ENCODE assay signal across 1 cellular context in the genomic region with DNA sequence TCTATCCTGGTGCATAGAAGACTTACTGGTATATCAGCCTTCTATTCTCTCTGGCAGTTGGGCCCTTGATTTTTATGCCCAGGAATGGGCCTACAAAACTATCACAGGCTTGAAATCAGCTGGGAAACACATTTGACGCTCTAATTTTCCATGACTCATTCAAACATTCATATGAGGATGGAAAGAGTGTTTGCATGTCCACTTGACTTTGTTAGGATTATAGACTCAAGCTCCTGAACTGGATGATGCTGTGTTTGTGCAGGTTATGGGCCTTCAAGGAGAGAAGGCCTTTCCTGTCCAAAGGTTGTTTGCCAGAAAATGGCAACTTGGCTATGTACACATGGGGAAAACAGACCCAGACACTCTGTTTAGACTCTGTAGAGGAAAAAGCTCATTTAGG.
A peak's percentile ranks its signal among the peaks of the same experiment; 100 is the strongest.
TF ChIP-seq lines count a peak whose summit lies in the region.

No MANE protein-coding gene starts in this region.

TF ChIP-seq in HepG2, 621 proteins besides CTCF, POLR2A, EP300 and RAD21 (continued from another document and continues in another):
- TF ChIP-seq, protein P1, sequence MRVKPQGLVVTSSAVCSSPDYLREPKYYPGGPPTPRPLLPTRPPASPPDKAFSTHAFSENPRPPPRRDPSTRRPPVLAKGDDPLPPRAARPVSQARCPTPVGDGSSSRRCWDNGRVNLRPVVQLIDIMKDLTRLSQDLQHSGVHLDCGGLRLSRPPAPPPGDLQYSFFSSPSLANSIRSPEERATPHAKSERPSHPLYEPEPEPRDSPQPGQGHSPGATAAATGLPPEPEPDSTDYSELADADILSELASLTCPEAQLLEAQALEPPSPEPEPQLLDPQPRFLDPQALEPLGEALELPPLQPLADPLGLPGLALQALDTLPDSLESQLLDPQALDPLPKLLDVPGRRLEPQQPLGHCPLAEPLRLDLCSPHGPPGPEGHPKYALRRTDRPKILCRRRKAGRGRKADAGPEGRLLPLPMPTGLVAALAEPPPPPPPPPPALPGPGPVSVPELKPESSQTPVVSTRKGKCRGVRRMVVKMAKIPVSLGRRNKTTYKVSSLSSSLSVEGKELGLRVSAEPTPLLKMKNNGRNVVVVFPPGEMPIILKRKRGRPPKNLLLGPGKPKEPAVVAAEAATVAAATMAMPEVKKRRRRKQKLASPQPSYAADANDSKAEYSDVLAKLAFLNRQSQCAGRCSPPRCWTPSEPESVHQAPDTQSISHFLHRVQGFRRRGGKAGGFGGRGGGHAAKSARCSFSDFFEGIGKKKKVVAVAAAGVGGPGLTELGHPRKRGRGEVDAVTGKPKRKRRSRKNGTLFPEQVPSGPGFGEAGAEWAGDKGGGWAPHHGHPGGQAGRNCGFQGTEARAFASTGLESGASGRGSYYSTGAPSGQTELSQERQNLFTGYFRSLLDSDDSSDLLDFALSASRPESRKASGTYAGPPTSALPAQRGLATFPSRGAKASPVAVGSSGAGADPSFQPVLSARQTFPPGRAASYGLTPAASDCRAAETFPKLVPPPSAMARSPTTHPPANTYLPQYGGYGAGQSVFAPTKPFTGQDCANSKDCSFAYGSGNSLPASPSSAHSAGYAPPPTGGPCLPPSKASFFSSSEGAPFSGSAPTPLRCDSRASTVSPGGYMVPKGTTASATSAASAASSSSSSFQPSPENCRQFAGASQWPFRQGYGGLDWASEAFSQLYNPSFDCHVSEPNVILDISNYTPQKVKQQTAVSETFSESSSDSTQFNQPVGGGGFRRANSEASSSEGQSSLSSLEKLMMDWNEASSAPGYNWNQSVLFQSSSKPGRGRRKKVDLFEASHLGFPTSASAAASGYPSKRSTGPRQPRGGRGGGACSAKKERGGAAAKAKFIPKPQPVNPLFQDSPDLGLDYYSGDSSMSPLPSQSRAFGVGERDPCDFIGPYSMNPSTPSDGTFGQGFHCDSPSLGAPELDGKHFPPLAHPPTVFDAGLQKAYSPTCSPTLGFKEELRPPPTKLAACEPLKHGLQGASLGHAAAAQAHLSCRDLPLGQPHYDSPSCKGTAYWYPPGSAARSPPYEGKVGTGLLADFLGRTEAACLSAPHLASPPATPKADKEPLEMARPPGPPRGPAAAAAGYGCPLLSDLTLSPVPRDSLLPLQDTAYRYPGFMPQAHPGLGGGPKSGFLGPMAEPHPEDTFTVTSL (CRISPR knock-in tag; IDR thresholded peaks at IDR 0.05; ENCODE audit: borderline replicate concordance) = peak; percentile 93; the same call in 1 of the 2 replicates
- no peak for TF ChIP-seq ZFP41 (CRISPR knock-in tag; IDR thresholded peaks at IDR 0.05; ENCODE audit: borderline replicate concordance)
- TF ChIP-seq HNF4G (IDR thresholded peaks at IDR 0.05; ENCODE audit: borderline replicate concordance, low read depth, low read length) = peak; percentile 86
- peak; percentile 58; the same call in 1 of the 2 replicates for TF ChIP-seq HNF4G (CRISPR knock-in tag; IDR thresholded peaks at IDR 0.05; ENCODE audit: borderline replicate concordance, low read depth)
- no peak for TF ChIP-seq ZNF746 (CRISPR knock-in tag; IDR thresholded peaks at IDR 0.05)
- TF ChIP-seq, protein P2, sequence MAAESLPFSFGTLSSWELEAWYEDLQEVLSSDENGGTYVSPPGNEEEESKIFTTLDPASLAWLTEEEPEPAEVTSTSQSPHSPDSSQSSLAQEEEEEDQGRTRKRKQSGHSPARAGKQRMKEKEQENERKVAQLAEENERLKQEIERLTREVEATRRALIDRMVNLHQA (CRISPR knock-in tag; IDR thresholded peaks at IDR 0.05) = no peak
- TF ChIP-seq, protein P3, sequence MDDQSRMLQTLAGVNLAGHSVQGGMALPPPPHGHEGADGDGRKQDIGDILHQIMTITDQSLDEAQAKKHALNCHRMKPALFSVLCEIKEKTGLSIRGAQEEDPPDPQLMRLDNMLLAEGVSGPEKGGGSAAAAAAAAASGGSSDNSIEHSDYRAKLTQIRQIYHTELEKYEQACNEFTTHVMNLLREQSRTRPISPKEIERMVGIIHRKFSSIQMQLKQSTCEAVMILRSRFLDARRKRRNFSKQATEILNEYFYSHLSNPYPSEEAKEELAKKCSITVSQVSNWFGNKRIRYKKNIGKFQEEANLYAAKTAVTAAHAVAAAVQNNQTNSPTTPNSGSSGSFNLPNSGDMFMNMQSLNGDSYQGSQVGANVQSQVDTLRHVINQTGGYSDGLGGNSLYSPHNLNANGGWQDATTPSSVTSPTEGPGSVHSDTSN (CRISPR knock-in tag; IDR thresholded peaks at IDR 0.05; ENCODE audit: borderline replicate concordance) = no peak
- TF ChIP-seq MEF2D (CRISPR knock-in tag; IDR thresholded peaks at IDR 0.05) = no peak
- TF ChIP-seq SIN3B (IDR thresholded peaks at IDR 0.05; ENCODE audit: low read length) = no peak
- no peak for TF ChIP-seq ZNF850 (CRISPR knock-in tag; conservative IDR thresholded peaks at IDR 0.05)
- TF ChIP-seq PHF21A (CRISPR knock-in tag; IDR thresholded peaks at IDR 0.05) = peak; percentile 47; the same call in 1 of the 2 replicates
- no peak for TF ChIP-seq NFKBIZ (CRISPR knock-in tag; IDR thresholded peaks at IDR 0.05)
- no peak for TF ChIP-seq ZEB1 (IDR thresholded peaks at IDR 0.05; ENCODE audit: insufficient replicate concordance, low read depth)
- TF ChIP-seq RFXAP (CRISPR knock-in tag; IDR thresholded peaks at IDR 0.05; ENCODE audit: borderline replicate concordance) = no peak
- TF ChIP-seq KLF12 (CRISPR knock-in tag; IDR thresholded peaks at IDR 0.05; ENCODE audit: borderline replicate concordance) = no peak
- peak; percentile 30; the same call in 1 of the 2 replicates for TF ChIP-seq YEATS2 (CRISPR knock-in tag; IDR thresholded peaks at IDR 0.05; ENCODE audit: borderline replicate concordance)
- TF ChIP-seq ZNF747 (CRISPR knock-in tag; IDR thresholded peaks at IDR 0.05; ENCODE audit: borderline replicate concordance) = no peak
- TF ChIP-seq, protein P4, sequence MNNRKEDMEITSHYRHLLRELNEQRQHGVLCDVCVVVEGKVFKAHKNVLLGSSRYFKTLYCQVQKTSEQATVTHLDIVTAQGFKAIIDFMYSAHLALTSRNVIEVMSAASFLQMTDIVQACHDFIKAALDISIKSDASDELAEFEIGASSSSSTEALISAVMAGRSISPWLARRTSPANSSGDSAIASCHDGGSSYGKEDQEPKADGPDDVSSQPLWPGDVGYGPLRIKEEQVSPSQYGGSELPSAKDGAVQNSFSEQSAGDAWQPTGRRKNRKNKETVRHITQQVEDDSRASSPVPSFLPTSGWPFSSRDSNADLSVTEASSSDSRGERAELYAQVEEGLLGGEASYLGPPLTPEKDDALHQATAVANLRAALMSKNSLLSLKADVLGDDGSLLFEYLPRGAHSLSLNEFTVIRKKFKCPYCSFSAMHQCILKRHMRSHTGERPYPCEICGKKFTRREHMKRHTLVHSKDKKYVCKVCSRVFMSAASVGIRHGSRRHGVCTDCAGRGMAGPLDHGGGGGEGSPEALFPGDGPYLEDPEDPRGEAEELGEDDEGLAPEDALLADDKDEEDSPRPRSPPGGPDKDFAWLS (CRISPR knock-in tag; IDR thresholded peaks at IDR 0.05; ENCODE audit: borderline replicate concordance) = no peak
- TF ChIP-seq, protein P5, sequence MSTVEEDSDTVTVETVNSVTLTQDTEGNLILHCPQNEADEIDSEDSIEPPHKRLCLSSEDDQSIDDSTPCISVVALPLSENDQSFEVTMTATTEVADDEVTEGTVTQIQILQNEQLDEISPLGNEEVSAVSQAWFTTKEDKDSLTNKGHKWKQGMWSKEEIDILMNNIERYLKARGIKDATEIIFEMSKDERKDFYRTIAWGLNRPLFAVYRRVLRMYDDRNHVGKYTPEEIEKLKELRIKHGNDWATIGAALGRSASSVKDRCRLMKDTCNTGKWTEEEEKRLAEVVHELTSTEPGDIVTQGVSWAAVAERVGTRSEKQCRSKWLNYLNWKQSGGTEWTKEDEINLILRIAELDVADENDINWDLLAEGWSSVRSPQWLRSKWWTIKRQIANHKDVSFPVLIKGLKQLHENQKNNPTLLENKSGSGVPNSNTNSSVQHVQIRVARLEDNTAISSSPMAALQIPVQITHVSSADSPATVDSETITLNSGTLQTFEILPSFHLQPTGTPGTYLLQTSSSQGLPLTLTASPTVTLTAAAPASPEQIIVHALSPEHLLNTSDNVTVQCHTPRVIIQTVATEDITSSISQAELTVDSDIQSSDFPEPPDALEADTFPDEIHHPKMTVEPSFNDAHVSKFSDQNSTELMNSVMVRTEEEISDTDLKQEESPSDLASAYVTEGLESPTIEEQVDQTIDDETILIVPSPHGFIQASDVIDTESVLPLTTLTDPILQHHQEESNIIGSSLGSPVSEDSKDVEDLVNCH (CRISPR knock-in tag; IDR thresholded peaks at IDR 0.05) = no peak
- TF ChIP-seq SRF (IDR thresholded peaks at IDR 0.05; ENCODE audit: low read depth, low read length) = no peak
- no peak for TF ChIP-seq ZNF446 (CRISPR knock-in tag; IDR thresholded peaks at IDR 0.05)
- TF ChIP-seq, protein P6, sequence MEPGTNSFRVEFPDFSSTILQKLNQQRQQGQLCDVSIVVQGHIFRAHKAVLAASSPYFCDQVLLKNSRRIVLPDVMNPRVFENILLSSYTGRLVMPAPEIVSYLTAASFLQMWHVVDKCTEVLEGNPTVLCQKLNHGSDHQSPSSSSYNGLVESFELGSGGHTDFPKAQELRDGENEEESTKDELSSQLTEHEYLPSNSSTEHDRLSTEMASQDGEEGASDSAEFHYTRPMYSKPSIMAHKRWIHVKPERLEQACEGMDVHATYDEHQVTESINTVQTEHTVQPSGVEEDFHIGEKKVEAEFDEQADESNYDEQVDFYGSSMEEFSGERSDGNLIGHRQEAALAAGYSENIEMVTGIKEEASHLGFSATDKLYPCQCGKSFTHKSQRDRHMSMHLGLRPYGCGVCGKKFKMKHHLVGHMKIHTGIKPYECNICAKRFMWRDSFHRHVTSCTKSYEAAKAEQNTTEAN (CRISPR knock-in tag; conservative IDR thresholded peaks at IDR 0.05) = no peak
- TF ChIP-seq ZNF616 (CRISPR knock-in tag; IDR thresholded peaks at IDR 0.05; ENCODE audit: low read depth) = no peak
- no peak for TF ChIP-seq ZNF326 (CRISPR knock-in tag; IDR thresholded peaks at IDR 0.05; ENCODE audit: borderline replicate concordance)
- TF ChIP-seq ZNF562 (CRISPR knock-in tag; IDR thresholded peaks at IDR 0.05; ENCODE audit: borderline replicate concordance) = no peak
- 0 out of 2 replicates have a peak, but pooled peaks have one; percentile 31 for TF ChIP-seq KDM3A (CRISPR knock-in tag; IDR thresholded peaks at IDR 0.05; ENCODE audit: low read depth)
- TF ChIP-seq ZNF709 (CRISPR knock-in tag; IDR thresholded peaks at IDR 0.05) = no peak
- TF ChIP-seq, protein P7, sequence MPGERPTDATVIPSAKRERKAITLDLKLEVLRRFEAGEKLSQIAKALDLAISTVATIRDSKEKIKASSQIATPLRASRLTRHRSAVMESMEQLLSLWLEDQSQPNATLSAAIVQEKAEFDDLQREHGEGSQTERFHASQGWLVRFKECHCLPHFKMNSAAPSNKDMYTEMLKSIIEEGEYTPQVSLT (CRISPR knock-in tag; IDR thresholded peaks at IDR 0.05; ENCODE audit: borderline replicate concordance, low read depth) = no peak
- peak; percentile 45 for TF ChIP-seq MAFF (IDR thresholded peaks at IDR 0.05; ENCODE audit: low read depth, low read length)
- TF ChIP-seq TBL1XR1 (IDR thresholded peaks at IDR 0.05; ENCODE audit: borderline replicate concordance, low read length, partially characterized antibody) = no peak
- TF ChIP-seq, protein P8, sequence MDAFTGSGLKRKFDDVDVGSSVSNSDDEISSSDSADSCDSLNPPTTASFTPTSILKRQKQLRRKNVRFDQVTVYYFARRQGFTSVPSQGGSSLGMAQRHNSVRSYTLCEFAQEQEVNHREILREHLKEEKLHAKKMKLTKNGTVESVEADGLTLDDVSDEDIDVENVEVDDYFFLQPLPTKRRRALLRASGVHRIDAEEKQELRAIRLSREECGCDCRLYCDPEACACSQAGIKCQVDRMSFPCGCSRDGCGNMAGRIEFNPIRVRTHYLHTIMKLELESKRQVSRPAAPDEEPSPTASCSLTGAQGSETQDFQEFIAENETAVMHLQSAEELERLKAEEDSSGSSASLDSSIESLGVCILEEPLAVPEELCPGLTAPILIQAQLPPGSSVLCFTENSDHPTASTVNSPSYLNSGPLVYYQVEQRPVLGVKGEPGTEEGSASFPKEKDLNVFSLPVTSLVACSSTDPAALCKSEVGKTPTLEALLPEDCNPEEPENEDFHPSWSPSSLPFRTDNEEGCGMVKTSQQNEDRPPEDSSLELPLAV (CRISPR knock-in tag; conservative IDR thresholded peaks at IDR 0.05; ENCODE audit: low read depth) = no peak
- no peak for TF ChIP-seq ZFYVE20 (CRISPR knock-in tag; IDR thresholded peaks at IDR 0.05; ENCODE audit: borderline replicate concordance, low read depth)
- no peak for TF ChIP-seq EEA1 (CRISPR knock-in tag; IDR thresholded peaks at IDR 0.05; ENCODE audit: borderline replicate concordance)
- TF ChIP-seq ZNF431 (CRISPR knock-in tag; IDR thresholded peaks at IDR 0.05; ENCODE audit: borderline replicate concordance, low read depth) = no peak
- TF ChIP-seq ZNF674 (CRISPR knock-in tag; IDR thresholded peaks at IDR 0.05; ENCODE audit: low read depth) = no peak
- TF ChIP-seq ZNF782 (CRISPR knock-in tag; IDR thresholded peaks at IDR 0.05; ENCODE audit: borderline replicate concordance) = no peak
- TF ChIP-seq CBX5 (CRISPR knock-in tag; IDR thresholded peaks at IDR 0.05; ENCODE audit: borderline replicate concordance) = 0 out of 2 replicates have a peak, but pooled peaks have one; percentile 66
- TF ChIP-seq ZNF451 (CRISPR knock-in tag; IDR thresholded peaks at IDR 0.05) = no peak
- TF ChIP-seq SNAPC2 (CRISPR knock-in tag; IDR thresholded peaks at IDR 0.05) = no peak
- TF ChIP-seq, protein P9, sequence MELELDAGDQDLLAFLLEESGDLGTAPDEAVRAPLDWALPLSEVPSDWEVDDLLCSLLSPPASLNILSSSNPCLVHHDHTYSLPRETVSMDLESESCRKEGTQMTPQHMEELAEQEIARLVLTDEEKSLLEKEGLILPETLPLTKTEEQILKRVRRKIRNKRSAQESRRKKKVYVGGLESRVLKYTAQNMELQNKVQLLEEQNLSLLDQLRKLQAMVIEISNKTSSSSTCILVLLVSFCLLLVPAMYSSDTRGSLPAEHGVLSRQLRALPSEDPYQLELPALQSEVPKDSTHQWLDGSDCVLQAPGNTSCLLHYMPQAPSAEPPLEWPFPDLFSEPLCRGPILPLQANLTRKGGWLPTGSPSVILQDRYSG (CRISPR knock-in tag; IDR thresholded peaks at IDR 0.05) = no peak
- TF ChIP-seq PPARG (CRISPR knock-in tag; conservative IDR thresholded peaks at IDR 0.05) = peak; percentile 62
- peak; percentile 39; the same call in 1 of the 2 replicates for TF ChIP-seq HMG20A (CRISPR knock-in tag; IDR thresholded peaks at IDR 0.05; ENCODE audit: borderline replicate concordance)
- TF ChIP-seq SPEN (CRISPR knock-in tag; IDR thresholded peaks at IDR 0.05; ENCODE audit: low read depth) = no peak
- peak; percentile 72; the same call in 1 of the 2 replicates for TF ChIP-seq ZNF331 (CRISPR knock-in tag; IDR thresholded peaks at IDR 0.05)
- TF ChIP-seq ZNF552 (CRISPR knock-in tag; IDR thresholded peaks at IDR 0.05; ENCODE audit: borderline replicate concordance) = no peak
- no peak for TF ChIP-seq HOXD1 (CRISPR knock-in tag; IDR thresholded peaks at IDR 0.05)
- no peak for TF ChIP-seq ZNF75D (CRISPR knock-in tag; IDR thresholded peaks at IDR 0.05; ENCODE audit: borderline replicate concordance)
- no peak for TF ChIP-seq ZNF776 (CRISPR knock-in tag; IDR thresholded peaks at IDR 0.05)
